In genomic region chr15:68300115-68300940, GRCh38 we compare ENCODE assay signal across 12 cellular contexts. TPM values are rescaled to one million over a fixed set of nuclear protein-coding genes. Genes with fewer than 3 reads are reported as not detected.
DNase-seq lines count a peak whose midpoint lies in the region; ATAC-seq and TF ChIP-seq lines count a peak whose summit lies in the region.
"Had no signal": no experiment of that assay in that cellular context is flagged by ENCODE, and none has a peak within 500 bp of the region (broad histone marks: within the 10 kb centered on the region; RNA-seq: fewer than 3 reads in every experiment).

No MANE protein-coding gene starts in this region.

- H3K36me3 ChIP-seq in liver (ENCODE audit: control insufficient read depth in 4 of 4, insufficient read depth in 3 of 4, low read depth in 1 of 4, low read length in 3 of 4) = no peaks in the 10 kb centered on the region
- H3K36me3 ChIP-seq in thoracic aorta = peaks cover 38% of the 10 kb centered on the region

- no peak overlapping the region for H3K4me3 ChIP-seq in liver (ENCODE audit: low read depth in 1 of 3, low read length in 3 of 3)
- H3K4me3 ChIP-seq in thoracic aorta = no peak overlapping the region

- DNase-seq in activated T-cell treated with anti-CD3 and anti-CD28 coated beads, Interleukin-2, amount 50 U/mL, for 1 hour = peak; percentile 2
- DNase-seq in activated T-cell treated with anti-CD3 and anti-CD28 coated beads, Interleukin-2, amount 50 U/mL, for 24 hours = no peak
- no peak for DNase-seq in T-helper 17 cell
- no peak for DNase-seq in thoracic aorta (ENCODE audit: low spot score)
- no peak for DNase-seq in GM19238 (ENCODE audit: insufficient read length, low spot score)
- DNase-seq: GDM1, NCI-H2081 treated with DMSO at 0.1 percent for 48 hours had no signal

- H3K27ac ChIP-seq in liver (ENCODE audit: low read depth in 1 of 2, low read length in 2 of 2) (peak overlapping the region; percentile 62 to 81), thoracic aorta (peak overlapping the region; percentile 35 to 46)

- H3K4me3 Mint-ChIP-seq in activated T-cell treated with anti-CD3 and anti-CD28 coated beads, Interleukin-2, amount 50 U/mL, for 24 hours = no peak overlapping the region
- H3K4me3 Mint-ChIP-seq in T-helper 17 cell = no peak overlapping the region
- H3K4me3 Mint-ChIP-seq: WTC11 had no signal

- H3K9me3 Mint-ChIP-seq in activated T-cell treated with anti-CD3 and anti-CD28 coated beads, Interleukin-2, amount 50 U/mL, for 24 hours = no peaks in the 10 kb centered on the region
- H3K9me3 Mint-ChIP-seq: activated naive CD4-positive, alpha-beta T cell treated with anti-CD3 and anti-CD28 coated beads, Interleukin-2, amount 50 U/mL, for 24 hours; WTC11 had no signal

- H3K4me1 ChIP-seq in liver (ENCODE audit: control insufficient read depth in 4 of 4, insufficient read depth in 4 of 4, low read length in 3 of 4) = peaks cover 5 to 33% (median 27%) of the 10 kb centered on the region in 4 donors
- H3K4me1 ChIP-seq in thoracic aorta (ENCODE audit: control insufficient read depth in 1 of 2, low read depth in 2 of 2) = peaks cover 5 to 27% of the 10 kb centered on the region in 2 donors

- no peak overlapping the region for H3K9ac ChIP-seq in liver (ENCODE audit: low read depth in 1 of 2, low read length in 2 of 2)

- peaks cover 28% of the 10 kb centered on the region for H3K36me3 Mint-ChIP-seq in activated T-cell treated with anti-CD3 and anti-CD28 coated beads, Interleukin-2, amount 50 U/mL, for 24 hours (ENCODE audit: low read depth)
- peaks cover 3% of the 10 kb centered on the region for H3K36me3 Mint-ChIP-seq in T-helper 17 cell (ENCODE audit: low read depth)
- H3K36me3 Mint-ChIP-seq: WTC11 had no signal

- TF ChIP-seq CTCF in liver (IDR thresholded peaks at IDR 0.05; ENCODE audit: low read depth, low read length, missing input control) (no peak), thoracic aorta (IDR thresholded peaks at IDR 0.05) (no peak)

- 41% methylated on average over 6 of the region's 6 CpGs for WGBS in liver

- H3K27me3 ChIP-seq in liver (ENCODE audit: control insufficient read depth in 4 of 4, insufficient read depth in 4 of 4, low read length in 3 of 4) (no peaks in the 10 kb centered on the region), thoracic aorta (replicated peaks; ENCODE audit: insufficient read depth) (no peaks in the 10 kb centered on the region)

- H3K4me1 Mint-ChIP-seq in activated T-cell treated with anti-CD3 and anti-CD28 coated beads, Interleukin-2, amount 50 U/mL, for 24 hours (ENCODE audit: low read depth) = peaks cover 32% of the 10 kb centered on the region
- H3K4me1 Mint-ChIP-seq in T-helper 17 cell = peaks cover 13% of the 10 kb centered on the region

- H3K9me3 ChIP-seq in T-helper 17 cell (ENCODE audit: control insufficient read depth, low read length, poor library complexity, severe bottlenecking) (no peaks in the 10 kb centered on the region), liver (ENCODE audit: control insufficient read depth in 4 of 4, low read length in 3 of 4) (no peaks in the 10 kb centered on the region), thoracic aorta (no peaks in the 10 kb centered on the region)

- H3K27me3 Mint-ChIP-seq in activated T-cell treated with anti-CD3 and anti-CD28 coated beads, Interleukin-2, amount 50 U/mL, for 24 hours = no peaks in the 10 kb centered on the region
- H3K27me3 Mint-ChIP-seq in T-helper 17 cell = no peaks in the 10 kb centered on the region
- H3K27me3 Mint-ChIP-seq: activated naive CD4-positive, alpha-beta T cell treated with anti-CD3 and anti-CD28 coated beads, Interleukin-2, amount 50 U/mL, for 24 hours had no signal

- TF ChIP-seq RAD21 in liver (IDR thresholded peaks at IDR 0.05) = no peak

- ATAC-seq in T-helper 17 cell (no peak), thoracic aorta (ENCODE audit: insufficient number of reproducible peaks, low FRiP score, low read depth) (no peak), HG02938 (IDR thresholded peaks at IDR 0.05; ENCODE audit: unreplicated experiment) (no peak), HG02884 (IDR thresholded peaks at IDR 0.05; ENCODE audit: unreplicated experiment) (no peak)
- ATAC-seq: WTC11 had no signal

- H3K27ac Mint-ChIP-seq in activated T-cell treated with anti-CD3 and anti-CD28 coated beads, Interleukin-2, amount 50 U/mL, for 24 hours = no peak overlapping the region
- H3K27ac Mint-ChIP-seq in T-helper 17 cell = peak overlapping the region; percentile 6

TF ChIP-seq in liver, 16 proteins besides CTCF, POLR2A, EP300 and RAD21:
- TF ChIP-seq FOXA2 (IDR thresholded peaks at IDR 0.05) (no peak), EGR1 (IDR thresholded peaks at IDR 0.05; ENCODE audit: low read depth in 2 of 2) (peak in 1 of 2 donors; percentile 43), FOXA1 (IDR thresholded peaks at IDR 0.05) (no peak), ZBTB33 (IDR thresholded peaks at IDR 0.05) (peak; percentile 64), MAX (IDR thresholded peaks at IDR 0.05) (peak; percentile 76), GABPA (IDR thresholded peaks at IDR 0.05 in 1 of 2, conservative IDR thresholded peaks at IDR 0.05 in 1 of 2) (no peak), TAF1 (conservative IDR thresholded peaks at IDR 0.05) (no peak), HNF4G (IDR thresholded peaks at IDR 0.05) (peak; percentile 99), NR2F2 (IDR thresholded peaks at IDR 0.05) (peak; percentile 89), RXRA (IDR thresholded peaks at IDR 0.05) (peak; percentile 81 to 91), REST (IDR thresholded peaks at IDR 0.05) (peak; percentile 37), ATF3 (IDR thresholded peaks at IDR 0.05) (peak; percentile 50), SP1 (IDR thresholded peaks at IDR 0.05) (peak; percentile 92), JUND (IDR thresholded peaks at IDR 0.05) (peak; percentile 80), HNF4A (conservative IDR thresholded peaks at IDR 0.05) (peak; percentile 99), YY1 (IDR thresholded peaks at IDR 0.05) (peak; percentile 65)

RNA-seq across cellular contexts. Expression of gene FEM1B, which starts 22.8 kb away (rescaled TPM):
- total RNA-seq in T-helper 17 cell (10 to 100 TPM; 62.4 to 73.0 TPM), liver (10 to 100 TPM; 27.7 to 39.5 TPM), thoracic aorta (10 to 100 TPM; 31.1 to 56.2 TPM)
- 1 to 10 TPM; 6.2 to 8.0 TPM for polyA plus RNA-seq in liver
